Comparison of ENCODE assay signal across 17 cellular contexts in genomic region chr12:118575730-118576129, GRCh38.
DNase-seq lines count a peak whose midpoint lies in the region; ATAC-seq, FAIRE-seq and TF ChIP-seq lines count a peak whose summit lies in the region.
"Had no signal": no experiment of that assay in that cellular context is flagged by ENCODE, and none has a peak within 500 bp of the region (broad histone marks: within the 10 kb centered on the region; RNA-seq: fewer than 3 reads in every experiment).

No MANE protein-coding gene starts in this region.

- 20% methylated on average over 2 of the region's 2 CpGs for WGBS in HepG2 (ENCODE audit: low lambda C conversion rate)
- 67% methylated on average over 2 of the region's 2 CpGs for WGBS in right lobe of liver (ENCODE audit: insufficient coverage, low coverage, low lambda C conversion rate, missing lambda C conversion rate)

- H3K4me2 ChIP-seq in HepG2 (ENCODE audit: low read depth, low read length): no peak overlapping the region
- H3K4me2 ChIP-seq: BLaER1 had no signal

- ATAC-seq in HepG2 (no peak), right lobe of liver (no peak), GM18517 (IDR thresholded peaks at IDR 0.05; ENCODE audit: unreplicated experiment) (no peak)
- ATAC-seq: HCT116 had no signal

- H3K36me3 Mint-ChIP-seq in Calu3 (ENCODE audit: insufficient read depth, unreplicated experiment): no peaks in the 10 kb centered on the region
- H3K36me3 Mint-ChIP-seq: CD8-positive, alpha-beta memory T cell had no signal

- H3K9me3 Mint-ChIP-seq in Calu3 (ENCODE audit: low read depth, unreplicated experiment): peaks cover 3% of the 10 kb centered on the region

- no peak overlapping the region for H3K9ac ChIP-seq in HepG2 (ENCODE audit: insufficient read depth, low read depth, low read length)
- H3K9ac ChIP-seq: BLaER1 had no signal

- POLR2A ChIA-PET in HepG2 (lab: Yijun Ruan, JAX): no interaction called here

- TF ChIP-seq EP300 in HepG2 (IDR thresholded peaks at IDR 0.05; ENCODE audit: low read depth in 2 of 2, low read length in 2 of 2) (no peak), HepG2 (CRISPR knock-in tag; IDR thresholded peaks at IDR 0.05; ENCODE audit: borderline replicate concordance) (no peak)

- BruUV-seq in HepG2 (replicated peaks; lab: Mats Ljungman, UMichigan) (no TSS peak), Calu3 (replicated peaks; lab: Mats Ljungman, UMichigan) (no TSS peak)

- intact Hi-C loops in HepG2 (cut with micrococcal nuclease; ENCODE audit: unreplicated experiment): no loop called here
- intact Hi-C loops in right lobe of liver (cut with DNase I): no loop called here
- intact Hi-C loops in Calu3 (cut with micrococcal nuclease; ENCODE audit: unreplicated experiment): no loop called here

- no peak for DNase-seq in HepG2 (ENCODE audit: low spot score)
- no peak for DNase-seq in right lobe of liver
- no peak for DNase-seq in HTR-8/SVneo (ENCODE audit: insufficient read length, low spot score)
- peak; percentile 7 for DNase-seq in ecto neural progenitor cell (ENCODE audit: low spot score)
- no peak for DNase-seq in mucosa of gallbladder (ENCODE audit: low spot score)
- no peak for DNase-seq in Calu3
- DNase-seq in NK-92 (lab: John Stamatoyannopoulos, UW; ENCODE audit: unreplicated experiment): no peak
- DNase-seq: 8988T; AML-193; Caco-2; CD8-positive, alpha-beta memory T cell; DMS 273 treated with DMSO at 0.1 percent for 48 hours; GOT3; KBM-7 had no signal

- no peak overlapping the region for H2AFZ ChIP-seq in HepG2 (ENCODE audit: low read length)

- no peaks in the 10 kb centered on the region for H3K27me3 Mint-ChIP-seq in Calu3 (ENCODE audit: unreplicated experiment)

- FAIRE-seq in HepG2 (lab: Jason Lieb, UNC) (peak; percentile 74), HTR-8/SVneo (lab: Jason Lieb, UNC) (peak; percentile 99)

- no peaks in the 10 kb centered on the region for H4K20me1 ChIP-seq in HepG2 (ENCODE audit: insufficient read depth, low read length)
- H4K20me1 ChIP-seq: BLaER1 had no signal

- no peak overlapping the region for H3K27ac Mint-ChIP-seq in Calu3 (ENCODE audit: unreplicated experiment)
- H3K27ac Mint-ChIP-seq: CD8-positive, alpha-beta memory T cell had no signal

- H3K79me2 ChIP-seq in HepG2 (ENCODE audit: insufficient read depth, low read length): no peaks in the 10 kb centered on the region

- in situ Hi-C loops in HepG2 (cut with HindIII; ENCODE audit: extremely low pct_ligation_motif_present, low pct_unique_long_range_greater_than_20kb): no loop called here

- TF ChIP-seq RAD21 in HepG2 (CRISPR knock-in tag; IDR thresholded peaks at IDR 0.05): no peak

- H3K36me3 ChIP-seq in HepG2 (replicated peaks in 1 of 2; ENCODE audit: control insufficient read depth in 1 of 2, insufficient read depth in 2 of 2, low read length in 2 of 2) (no peaks in the 10 kb centered on the region), right lobe of liver (no peaks in the 10 kb centered on the region)
- H3K36me3 ChIP-seq: BLaER1 had no signal

- H3K4me3 Mint-ChIP-seq in Calu3 (ENCODE audit: low read depth, unreplicated experiment): no peak overlapping the region
- H3K4me3 Mint-ChIP-seq: CD8-positive, alpha-beta memory T cell had no signal

- CTCF ChIA-PET in HepG2 (lab: Yijun Ruan, JAX; ENCODE audit: low intra/inter-chr PET ratio, low total read pairs): no interaction called here
- CTCF ChIA-PET in Calu3 (lab: Charles Lee): no interaction called here

- TF ChIP-seq CTCF in HepG2 (CRISPR knock-in tag; IDR thresholded peaks at IDR 0.05) (no peak), right lobe of liver (IDR thresholded peaks at IDR 0.05) (no peak), Calu3 (IDR thresholded peaks at IDR 0.05; ENCODE audit: unreplicated experiment) (no peak)

- H3K9me3 ChIP-seq in HepG2 (ENCODE audit: low read length) (0 out of 2 replicates have a peak, but pooled peaks cover 5% of the 10 kb centered on the region), right lobe of liver (no peaks in the 10 kb centered on the region)
- H3K9me3 ChIP-seq: Caco-2 had no signal

- H3K27me3 ChIP-seq in HepG2 (ENCODE audit: control insufficient read depth in 1 of 2, insufficient read depth in 2 of 2, low read length in 2 of 2) (no peaks in the 10 kb centered on the region), right lobe of liver (no peaks in the 10 kb centered on the region)
- H3K27me3 ChIP-seq: BLaER1 had no signal

- H3K4me1 Mint-ChIP-seq in Calu3 (ENCODE audit: low read depth, unreplicated experiment): no peaks in the 10 kb centered on the region
- H3K4me1 Mint-ChIP-seq: CD8-positive, alpha-beta memory T cell had no signal

- TF ChIP-seq POLR2A in HepG2 (IDR thresholded peaks at IDR 0.05; ENCODE audit: insufficient read depth in 1 of 2, low read depth in 2 of 2, low read length in 2 of 2) (no peak), right lobe of liver (IDR thresholded peaks at IDR 0.05) (no peak)

- H3K4me1 ChIP-seq in HepG2 (ENCODE audit: insufficient read depth, low read length): no peaks in the 10 kb centered on the region
- no peaks in the 10 kb centered on the region for H3K4me1 ChIP-seq in right lobe of liver
- H3K4me1 ChIP-seq: BLaER1, Caco-2 had no signal

- H3K4me3 ChIP-seq in HepG2 (replicated peaks in 1 of 3; ENCODE audit: insufficient read depth in 1 of 3, low read depth in 2 of 3, low read length in 3 of 3) (no peak overlapping the region), right lobe of liver (no peak overlapping the region)
- H3K4me3 ChIP-seq: BLaER1 had no signal

- H3K27ac ChIP-seq in HepG2 (ENCODE audit: extremely low read length, insufficient read depth, low read length) (no peak overlapping the region), right lobe of liver (no peak overlapping the region)
- H3K27ac ChIP-seq: BLaER1 had no signal

TF ChIP-seq in HepG2, 621 proteins besides CTCF, POLR2A, EP300 and RAD21:
- no peak for TF ChIP-seq ZNF124 (CRISPR knock-in tag; IDR thresholded peaks at IDR 0.05)
- TF ChIP-seq, protein P1, sequence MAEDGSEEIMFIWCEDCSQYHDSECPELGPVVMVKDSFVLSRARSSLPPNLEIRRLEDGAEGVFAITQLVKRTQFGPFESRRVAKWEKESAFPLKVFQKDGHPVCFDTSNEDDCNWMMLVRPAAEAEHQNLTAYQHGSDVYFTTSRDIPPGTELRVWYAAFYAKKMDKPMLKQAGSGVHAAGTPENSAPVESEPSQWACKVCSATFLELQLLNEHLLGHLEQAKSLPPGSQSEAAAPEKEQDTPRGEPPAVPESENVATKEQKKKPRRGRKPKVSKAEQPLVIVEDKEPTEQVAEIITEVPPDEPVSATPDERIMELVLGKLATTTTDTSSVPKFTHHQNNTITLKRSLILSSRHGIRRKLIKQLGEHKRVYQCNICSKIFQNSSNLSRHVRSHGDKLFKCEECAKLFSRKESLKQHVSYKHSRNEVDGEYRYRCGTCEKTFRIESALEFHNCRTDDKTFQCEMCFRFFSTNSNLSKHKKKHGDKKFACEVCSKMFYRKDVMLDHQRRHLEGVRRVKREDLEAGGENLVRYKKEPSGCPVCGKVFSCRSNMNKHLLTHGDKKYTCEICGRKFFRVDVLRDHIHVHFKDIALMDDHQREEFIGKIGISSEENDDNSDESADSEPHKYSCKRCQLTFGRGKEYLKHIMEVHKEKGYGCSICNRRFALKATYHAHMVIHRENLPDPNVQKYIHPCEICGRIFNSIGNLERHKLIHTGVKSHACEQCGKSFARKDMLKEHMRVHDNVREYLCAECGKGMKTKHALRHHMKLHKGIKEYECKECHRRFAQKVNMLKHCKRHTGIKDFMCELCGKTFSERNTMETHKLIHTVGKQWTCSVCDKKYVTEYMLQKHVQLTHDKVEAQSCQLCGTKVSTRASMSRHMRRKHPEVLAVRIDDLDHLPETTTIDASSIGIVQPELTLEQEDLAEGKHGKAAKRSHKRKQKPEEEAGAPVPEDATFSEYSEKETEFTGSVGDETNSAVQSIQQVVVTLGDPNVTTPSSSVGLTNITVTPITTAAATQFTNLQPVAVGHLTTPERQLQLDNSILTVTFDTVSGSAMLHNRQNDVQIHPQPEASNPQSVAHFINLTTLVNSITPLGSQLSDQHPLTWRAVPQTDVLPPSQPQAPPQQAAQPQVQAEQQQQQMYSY (CRISPR knock-in tag; IDR thresholded peaks at IDR 0.05): no peak
TF ChIP-seq in HepG2: peak in this region for 0.
